1 cellular context compared by ENCODE assay signal in the genomic region with DNA sequence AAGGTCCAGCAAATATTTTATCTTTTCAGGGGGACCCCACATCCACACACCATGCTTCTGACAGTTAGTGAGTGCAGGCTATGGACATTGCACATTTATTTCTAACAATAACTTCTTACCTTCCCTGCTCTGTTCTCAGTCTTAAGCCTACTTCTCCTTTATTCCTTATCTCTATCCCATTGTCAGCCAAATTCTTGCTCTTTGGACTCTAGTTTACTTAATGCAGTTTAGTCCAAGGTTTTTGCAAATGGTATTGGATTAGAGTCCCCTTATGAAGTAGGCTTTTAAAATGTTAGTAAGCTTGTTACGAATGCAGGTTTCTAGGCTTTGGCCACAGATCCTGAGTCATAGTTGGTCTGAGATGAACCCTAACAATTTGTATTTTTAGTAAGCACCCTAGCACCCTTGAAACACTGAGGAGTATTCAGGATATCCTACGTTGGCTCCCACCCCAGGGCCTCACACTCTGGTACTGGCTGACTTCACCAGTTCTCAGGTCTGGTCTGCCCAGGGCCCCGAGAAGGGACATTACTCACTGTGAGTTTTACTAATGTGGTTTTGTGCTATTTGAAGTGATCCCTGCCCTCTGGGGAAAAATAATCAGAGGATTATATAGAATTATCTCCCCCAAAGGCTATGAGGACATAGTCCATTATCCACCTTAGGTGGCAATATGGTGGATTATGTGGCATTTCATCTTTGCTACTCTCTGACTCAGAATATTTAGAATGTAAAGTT.
TF ChIP-seq lines count a peak whose summit lies in the region.

No MANE protein-coding gene starts in this region.

TF ChIP-seq in GM23338, 12 proteins besides CTCF, POLR2A, EP300 and RAD21 (continued from another document):
- TF ChIP-seq EZH2 (IDR thresholded peaks at IDR 0.05; ENCODE audit: low read depth, unreplicated experiment), result no peak
- TF ChIP-seq, protein P1, sequence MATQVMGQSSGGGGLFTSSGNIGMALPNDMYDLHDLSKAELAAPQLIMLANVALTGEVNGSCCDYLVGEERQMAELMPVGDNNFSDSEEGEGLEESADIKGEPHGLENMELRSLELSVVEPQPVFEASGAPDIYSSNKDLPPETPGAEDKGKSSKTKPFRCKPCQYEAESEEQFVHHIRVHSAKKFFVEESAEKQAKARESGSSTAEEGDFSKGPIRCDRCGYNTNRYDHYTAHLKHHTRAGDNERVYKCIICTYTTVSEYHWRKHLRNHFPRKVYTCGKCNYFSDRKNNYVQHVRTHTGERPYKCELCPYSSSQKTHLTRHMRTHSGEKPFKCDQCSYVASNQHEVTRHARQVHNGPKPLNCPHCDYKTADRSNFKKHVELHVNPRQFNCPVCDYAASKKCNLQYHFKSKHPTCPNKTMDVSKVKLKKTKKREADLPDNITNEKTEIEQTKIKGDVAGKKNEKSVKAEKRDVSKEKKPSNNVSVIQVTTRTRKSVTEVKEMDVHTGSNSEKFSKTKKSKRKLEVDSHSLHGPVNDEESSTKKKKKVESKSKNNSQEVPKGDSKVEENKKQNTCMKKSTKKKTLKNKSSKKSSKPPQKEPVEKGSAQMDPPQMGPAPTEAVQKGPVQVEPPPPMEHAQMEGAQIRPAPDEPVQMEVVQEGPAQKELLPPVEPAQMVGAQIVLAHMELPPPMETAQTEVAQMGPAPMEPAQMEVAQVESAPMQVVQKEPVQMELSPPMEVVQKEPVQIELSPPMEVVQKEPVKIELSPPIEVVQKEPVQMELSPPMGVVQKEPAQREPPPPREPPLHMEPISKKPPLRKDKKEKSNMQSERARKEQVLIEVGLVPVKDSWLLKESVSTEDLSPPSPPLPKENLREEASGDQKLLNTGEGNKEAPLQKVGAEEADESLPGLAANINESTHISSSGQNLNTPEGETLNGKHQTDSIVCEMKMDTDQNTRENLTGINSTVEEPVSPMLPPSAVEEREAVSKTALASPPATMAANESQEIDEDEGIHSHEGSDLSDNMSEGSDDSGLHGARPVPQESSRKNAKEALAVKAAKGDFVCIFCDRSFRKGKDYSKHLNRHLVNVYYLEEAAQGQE (IDR thresholded peaks at IDR 0.05; ENCODE audit: unreplicated experiment), result no peak
- TF ChIP-seq NANOG (IDR thresholded peaks at IDR 0.05; ENCODE audit: borderline replicate concordance), result no peak
- no peak for TF ChIP-seq ZNF114 (CRISPR knock-in tag; IDR thresholded peaks at IDR 0.05)
- TF ChIP-seq, protein P2, sequence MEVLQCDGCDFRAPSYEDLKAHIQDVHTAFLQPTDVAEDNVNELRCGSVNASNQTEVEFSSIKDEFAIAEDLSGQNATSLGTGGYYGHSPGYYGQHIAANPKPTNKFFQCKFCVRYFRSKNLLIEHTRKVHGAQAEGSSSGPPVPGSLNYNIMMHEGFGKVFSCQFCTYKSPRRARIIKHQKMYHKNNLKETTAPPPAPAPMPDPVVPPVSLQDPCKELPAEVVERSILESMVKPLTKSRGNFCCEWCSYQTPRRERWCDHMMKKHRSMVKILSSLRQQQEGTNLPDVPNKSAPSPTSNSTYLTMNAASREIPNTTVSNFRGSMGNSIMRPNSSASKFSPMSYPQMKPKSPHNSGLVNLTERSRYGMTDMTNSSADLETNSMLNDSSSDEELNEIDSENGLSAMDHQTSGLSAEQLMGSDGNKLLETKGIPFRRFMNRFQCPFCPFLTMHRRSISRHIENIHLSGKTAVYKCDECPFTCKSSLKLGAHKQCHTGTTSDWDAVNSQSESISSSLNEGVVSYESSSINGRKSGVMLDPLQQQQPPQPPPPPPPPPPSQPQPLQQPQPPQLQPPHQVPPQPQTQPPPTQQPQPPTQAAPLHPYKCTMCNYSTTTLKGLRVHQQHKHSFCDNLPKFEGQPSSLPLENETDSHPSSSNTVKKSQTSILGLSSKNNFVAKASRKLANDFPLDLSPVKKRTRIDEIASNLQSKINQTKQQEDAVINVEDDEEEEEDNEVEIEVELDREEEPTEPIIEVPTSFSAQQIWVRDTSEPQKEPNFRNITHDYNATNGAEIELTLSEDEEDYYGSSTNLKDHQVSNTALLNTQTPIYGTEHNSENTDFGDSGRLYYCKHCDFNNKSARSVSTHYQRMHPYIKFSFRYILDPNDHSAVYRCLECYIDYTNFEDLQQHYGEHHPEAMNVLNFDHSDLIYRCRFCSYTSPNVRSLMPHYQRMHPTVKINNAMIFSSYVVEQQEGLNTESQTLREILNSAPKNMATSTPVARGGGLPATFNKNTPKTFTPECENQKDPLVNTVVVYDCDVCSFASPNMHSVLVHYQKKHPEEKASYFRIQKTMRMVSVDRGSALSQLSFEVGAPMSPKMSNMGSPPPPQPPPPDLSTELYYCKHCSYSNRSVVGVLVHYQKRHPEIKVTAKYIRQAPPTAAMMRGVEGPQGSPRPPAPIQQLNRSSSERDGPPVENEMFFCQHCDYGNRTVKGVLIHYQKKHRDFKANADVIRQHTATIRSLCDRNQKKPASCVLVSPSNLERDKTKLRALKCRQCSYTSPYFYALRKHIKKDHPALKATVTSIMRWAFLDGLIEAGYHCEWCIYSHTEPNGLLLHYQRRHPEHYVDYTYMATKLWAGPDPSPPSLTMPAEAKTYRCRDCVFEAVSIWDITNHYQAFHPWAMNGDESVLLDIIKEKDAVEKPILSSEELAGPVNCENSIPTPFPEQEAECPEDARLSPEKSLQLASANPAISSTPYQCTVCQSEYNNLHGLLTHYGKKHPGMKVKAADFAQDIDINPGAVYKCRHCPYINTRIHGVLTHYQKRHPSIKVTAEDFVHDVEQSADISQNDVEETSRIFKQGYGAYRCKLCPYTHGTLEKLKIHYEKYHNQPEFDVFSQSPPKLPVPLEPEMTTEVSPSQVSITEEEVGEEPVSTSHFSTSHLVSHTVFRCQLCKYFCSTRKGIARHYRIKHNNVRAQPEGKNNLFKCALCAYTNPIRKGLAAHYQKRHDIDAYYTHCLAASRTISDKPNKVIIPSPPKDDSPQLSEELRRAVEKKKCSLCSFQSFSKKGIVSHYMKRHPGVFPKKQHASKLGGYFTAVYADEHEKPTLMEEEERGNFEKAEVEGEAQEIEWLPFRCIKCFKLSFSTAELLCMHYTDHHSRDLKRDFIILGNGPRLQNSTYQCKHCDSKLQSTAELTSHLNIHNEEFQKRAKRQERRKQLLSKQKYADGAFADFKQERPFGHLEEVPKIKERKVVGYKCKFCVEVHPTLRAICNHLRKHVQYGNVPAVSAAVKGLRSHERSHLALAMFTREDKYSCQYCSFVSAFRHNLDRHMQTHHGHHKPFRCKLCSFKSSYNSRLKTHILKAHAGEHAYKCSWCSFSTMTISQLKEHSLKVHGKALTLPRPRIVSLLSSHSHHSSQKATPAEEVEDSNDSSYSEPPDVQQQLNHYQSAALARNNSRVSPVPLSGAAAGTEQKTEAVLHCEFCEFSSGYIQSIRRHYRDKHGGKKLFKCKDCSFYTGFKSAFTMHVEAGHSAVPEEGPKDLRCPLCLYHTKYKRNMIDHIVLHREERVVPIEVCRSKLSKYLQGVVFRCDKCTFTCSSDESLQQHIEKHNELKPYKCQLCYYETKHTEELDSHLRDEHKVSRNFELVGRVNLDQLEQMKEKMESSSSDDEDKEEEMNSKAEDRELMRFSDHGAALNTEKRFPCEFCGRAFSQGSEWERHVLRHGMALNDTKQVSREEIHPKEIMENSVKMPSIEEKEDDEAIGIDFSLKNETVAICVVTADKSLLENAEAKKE (CRISPR knock-in tag; IDR thresholded peaks at IDR 0.05), result no peak
- no peak for TF ChIP-seq CREB1 (CRISPR knock-in tag; IDR thresholded peaks at IDR 0.05; ENCODE audit: low read depth)
